ENCODE assay signal across 24 cellular contexts in genomic region chr4:22021116-22021515, GRCh38.
"Had no signal": no experiment of that assay in that cellular context is flagged by ENCODE, and none has a peak within 500 bp of the region (broad histone marks: within the 10 kb centered on the region; RNA-seq: fewer than 3 reads in every experiment).

No MANE protein-coding gene starts in this region.

- H3K79me2 ChIP-seq: hepatocyte, parathyroid adenoma had no signal

- H2AFZ ChIP-seq: hepatocyte, neural progenitor cell, parathyroid adenoma had no signal

- H3K4me2 ChIP-seq: hepatocyte, neural progenitor cell had no signal

- H3K9ac ChIP-seq: neural progenitor cell, parathyroid adenoma had no signal

- H3K27ac ChIP-seq: epithelial cell of prostate, foreskin keratinocyte, gastroesophageal sphincter, heart left ventricle, hepatocyte, left lung, neural progenitor cell, parathyroid adenoma, right lobe of liver, stomach, thyroid gland, vagina had no signal

- FAIRE-seq: small intestine had no signal

- DNase-seq: effector CD8-positive, alpha-beta T cell; endodermal cell; foreskin keratinocyte; heart left ventricle; left cardiac atrium; left lung; mesendoderm; midbrain; naive thymus-derived CD4-positive, alpha-beta T cell; right lobe of liver; small intestine; stimulated activated CD4-positive, alpha-beta T cell treated with anti-CD3 and anti-CD28 coated beads, Interleukin-1b, Interleukin-23, amount 100 ng/mL, for 48 hours; stimulated activated CD4-positive, alpha-beta T cell treated with anti-CD3 and anti-CD28 coated beads, Interleukin-4, amount 100 ng/mL, for 1 hour; stimulated activated naive CD4-positive, alpha-beta T cell treated with Interleukin-2 at 50 U/mL for 16 hours; stomach; thyroid gland had no signal

- H3K27me3 ChIP-seq: foreskin keratinocyte, gastroesophageal sphincter, heart left ventricle, hepatocyte, left lung, neural progenitor cell, right lobe of liver, stomach, thyroid gland, vagina had no signal

- H3K4me3 ChIP-seq: gastroesophageal sphincter, heart left ventricle, hepatocyte, left lung, neural progenitor cell, right lobe of liver, stomach, thyroid gland, vagina had no signal

- H3K36me3 ChIP-seq: gastroesophageal sphincter, heart left ventricle, left lung, neural progenitor cell, right lobe of liver, stomach, thyroid gland, vagina had no signal

- ATAC-seq: esophagus mucosa; foreskin keratinocyte; gastroesophageal sphincter; heart left ventricle; left cardiac atrium; left lung; naive thymus-derived CD4-positive, alpha-beta T cell; right lobe of liver; stimulated activated effector memory CD8-positive, alpha-beta T cell treated with anti-CD3 and anti-CD28 coated beads, Interleukin-12 subunit alpha, Interleukin-12 subunit beta, amount 100 ng/mL, for 72 hours had no signal

- H3K9me3 ChIP-seq: gastroesophageal sphincter, heart left ventricle, left lung, right lobe of liver, stomach, thyroid gland, vagina had no signal

- H3K4me1 ChIP-seq: foreskin keratinocyte, gastroesophageal sphincter, heart left ventricle, left lung, neural progenitor cell, parathyroid adenoma, right lobe of liver, stomach, thyroid gland, vagina had no signal
